23 cellular contexts compared by ENCODE assay signal in genomic region chr12:884746-885414, GRCh38.
A peak's percentile ranks its signal among the peaks of the same experiment; 100 is the strongest.
DNase-seq lines count a peak whose midpoint lies in the region; ATAC-seq, FAIRE-seq and TF ChIP-seq lines count a peak whose summit lies in the region.
"Had no signal": no experiment of that assay in that cellular context is flagged by ENCODE, and none has a peak within 500 bp of the region (broad histone marks: within the 10 kb centered on the region; RNA-seq: fewer than 3 reads in every experiment).

No MANE protein-coding gene starts in this region.

- in situ Hi-C loops in HepG2 (cut with HindIII; ENCODE audit: extremely low pct_ligation_motif_present, low pct_unique_long_range_greater_than_20kb) = loop anchor here (10.0 kb wide), 1 partner anchor 320 kb away; no protein-coding TSS in a partner anchor

- H3K27ac ChIP-seq in HepG2 (ENCODE audit: extremely low read length, insufficient read depth, low read length) (no peak overlapping the region), right lobe of liver (no peak overlapping the region), PC-3 (ENCODE audit: low read length) (no peak overlapping the region)
- H3K27ac ChIP-seq: BLaER1 treated with 17β-estradiol and CSF1 and Interleukin-3, amounts not matched to agents 10 nM and 100 nM; heart right ventricle; SJCRH30 had no signal

- H4K20me1 ChIP-seq in HepG2 (ENCODE audit: insufficient read depth, low read length) = no peaks in the 10 kb centered on the region
- no peaks in the 10 kb centered on the region for H4K20me1 ChIP-seq in PC-3 (ENCODE audit: low read length)

- peaks cover 30 to 90% of the 10 kb centered on the region in 2 experiments for H3K36me3 ChIP-seq in HepG2 (replicated peaks in 1 of 2; ENCODE audit: control insufficient read depth in 1 of 2, insufficient read depth in 2 of 2, low read length in 2 of 2)
- H3K36me3 ChIP-seq in right lobe of liver = peaks cover 0 to 99% (median 67%) of the 10 kb centered on the region in 4 donors
- H3K36me3 ChIP-seq in PC-3 (ENCODE audit: low read depth, low read length) = peaks cover 76% of the 10 kb centered on the region

- no peaks in the 10 kb centered on the region for H3K4me1 ChIP-seq in HepG2 (ENCODE audit: insufficient read depth, low read length)
- H3K4me1 ChIP-seq in right lobe of liver = no peaks in the 10 kb centered on the region
- H3K4me1 ChIP-seq in PC-3 (ENCODE audit: insufficient read depth, low read length) = no peaks in the 10 kb centered on the region
- H3K4me1 ChIP-seq: BLaER1 treated with 17β-estradiol and CSF1 and Interleukin-3, amounts not matched to agents 10 nM and 100 nM; heart right ventricle had no signal

- no peak overlapping the region for H3K4me2 ChIP-seq in HepG2 (ENCODE audit: low read depth, low read length)
- no peak overlapping the region for H3K4me2 ChIP-seq in PC-3 (ENCODE audit: low read length)
- H3K4me2 ChIP-seq: BLaER1 treated with 17β-estradiol and CSF1 and Interleukin-3, amounts not matched to agents 10 nM and 100 nM had no signal

- no peak overlapping the region for H2AFZ ChIP-seq in HepG2 (ENCODE audit: low read length)
- H2AFZ ChIP-seq in PC-3 (ENCODE audit: low read length) = no peak overlapping the region

- TF ChIP-seq RAD21 in HepG2 (CRISPR knock-in tag; IDR thresholded peaks at IDR 0.05) = no peak

- CTCF ChIA-PET in HepG2 (lab: Yijun Ruan, JAX; ENCODE audit: low intra/inter-chr PET ratio, low total read pairs) = no interaction called here
- CTCF ChIA-PET in PC-3 (lab: Charles Lee) = no interaction called here
- CTCF ChIA-PET in HEK293T (lab: Yijun Ruan, JAX) = no interaction called here

- TF ChIP-seq POLR2A in HepG2 (IDR thresholded peaks at IDR 0.05; ENCODE audit: insufficient read depth in 1 of 2, low read depth in 2 of 2, low read length in 2 of 2) (no peak), right lobe of liver (IDR thresholded peaks at IDR 0.05) (no peak)

- H3K27me3 ChIP-seq in HepG2 (ENCODE audit: control insufficient read depth in 1 of 2, insufficient read depth in 2 of 2, low read length in 2 of 2) = no peaks in the 10 kb centered on the region
- no peaks in the 10 kb centered on the region for H3K27me3 ChIP-seq in right lobe of liver
- no peaks in the 10 kb centered on the region for H3K27me3 ChIP-seq in PC-3 (ENCODE audit: low read length)
- H3K27me3 ChIP-seq: BLaER1 treated with 17β-estradiol and CSF1 and Interleukin-3, amounts not matched to agents 10 nM and 100 nM; heart right ventricle; MG63; SJCRH30 had no signal

- POLR2A ChIA-PET in HepG2 (lab: Yijun Ruan, JAX) (no interaction called here), PC-3 (lab: Charles Lee; ENCODE audit: unreplicated experiment) (no interaction called here), HEK293T (lab: Yijun Ruan, JAX) (no interaction called here)

- H3K79me2 ChIP-seq in HepG2 (ENCODE audit: insufficient read depth, low read length) = no peaks in the 10 kb centered on the region
- no peaks in the 10 kb centered on the region for H3K79me2 ChIP-seq in PC-3 (ENCODE audit: low read length)

- intact Hi-C loops in HepG2 (cut with micrococcal nuclease; ENCODE audit: unreplicated experiment) (no loop called here), right lobe of liver (cut with DNase I) (no loop called here), PC-3 (cut with micrococcal nuclease) (no loop called here)

- H3F3A ChIP-seq in PC-3 (ENCODE audit: low read length, unreplicated experiment) = no peaks in the 10 kb centered on the region

- no peaks in the 10 kb centered on the region for H3K9me2 ChIP-seq in PC-3 (replicated peaks; ENCODE audit: low read length)

- no peak overlapping the region for H3K9ac ChIP-seq in HepG2 (ENCODE audit: insufficient read depth, low read depth, low read length)
- no peak overlapping the region for H3K9ac ChIP-seq in PC-3 (ENCODE audit: low read length)
- H3K9ac ChIP-seq: BLaER1 treated with 17β-estradiol and CSF1 and Interleukin-3, amounts not matched to agents 10 nM and 100 nM had no signal

- 98% methylated on average over 5 of the region's 5 CpGs for WGBS in HepG2 (ENCODE audit: low lambda C conversion rate)
- 98% methylated on average over 5 of the region's 5 CpGs for WGBS in right lobe of liver (ENCODE audit: insufficient coverage, low coverage, low lambda C conversion rate, missing lambda C conversion rate)

- H3K9me3 ChIP-seq in HepG2 (ENCODE audit: low read length) = no peaks in the 10 kb centered on the region
- H3K9me3 ChIP-seq in right lobe of liver = no peaks in the 10 kb centered on the region
- no peaks in the 10 kb centered on the region for H3K9me3 ChIP-seq in PC-3 (ENCODE audit: low read length)
- H3K9me3 ChIP-seq: BLaER1 treated with 17β-estradiol and CSF1 and Interleukin-3, amounts not matched to agents 10 nM and 100 nM; heart right ventricle; MG63; SJCRH30 had no signal

- ATAC-seq in HepG2 = peak; percentile 40; the same call in 2 of the 3 replicates
- ATAC-seq in right lobe of liver = no peak
- ATAC-seq in PC-3 = no peak
- ATAC-seq in GM21619 (IDR thresholded peaks at IDR 0.05; ENCODE audit: unreplicated experiment) = no peak
- ATAC-seq: activated CD4-positive, alpha-beta T cell treated with anti-CD3 and anti-CD28 coated beads for 36 hours; left cardiac atrium had no signal

- no peak for FAIRE-seq in HepG2 (lab: Jason Lieb, UNC)

- TF ChIP-seq EP300 in HepG2 (IDR thresholded peaks at IDR 0.05; ENCODE audit: low read depth in 2 of 2, low read length in 2 of 2) (no peak), HepG2 (CRISPR knock-in tag; IDR thresholded peaks at IDR 0.05; ENCODE audit: borderline replicate concordance) (no peak)

- H3K4me3 ChIP-seq in HepG2 (replicated peaks in 1 of 3; ENCODE audit: insufficient read depth in 1 of 3, low read depth in 2 of 3, low read length in 3 of 3) (no peak overlapping the region), right lobe of liver (no peak overlapping the region), PC-3 (ENCODE audit: low read length) (no peak overlapping the region), choroid plexus epithelial cell (ENCODE audit: low read depth, low read length) (no peak overlapping the region)
- H3K4me3 ChIP-seq: BLaER1 treated with 17β-estradiol and CSF1 and Interleukin-3, amounts not matched to agents 10 nM and 100 nM; heart right ventricle; MG63; SJCRH30 had no signal

- no peak for TF ChIP-seq CTCF in HepG2 (CRISPR knock-in tag; IDR thresholded peaks at IDR 0.05)
- TF ChIP-seq CTCF in right lobe of liver (IDR thresholded peaks at IDR 0.05) = no peak
- TF ChIP-seq CTCF in PC-3 (conservative IDR thresholded peaks at IDR 0.05; ENCODE audit: low read depth, low read length) = no peak
- TF ChIP-seq CTCF in choroid plexus epithelial cell (conservative IDR thresholded peaks at IDR 0.05; ENCODE audit: low read depth, low read length) = peak; percentile 10

- BruUV-seq in HepG2 (replicated peaks; lab: Mats Ljungman, UMichigan) = no TSS peak
- TSS peak; percentile 40 for BruUV-seq in PC-3 (replicated peaks; lab: Mats Ljungman, UMichigan)

- DNase-seq in HepG2 (ENCODE audit: low spot score) (no peak), right lobe of liver (no peak), PC-3 (no peak), choroid plexus epithelial cell (ENCODE audit: low read depth) (peak; percentile 8), DMS153 (lab: John Stamatoyannopoulos, UW) (no peak), HEK293T (ENCODE audit: extremely low spot score) (no peak)
- DNase-seq: activated CD4-positive, alpha-beta T cell treated with anti-CD3 and anti-CD28 coated beads for 36 hours; effector CD8-positive, alpha-beta T cell; EL; foreskin fibroblast; H9; heart right ventricle; left cardiac atrium; mesenchymal stem cell; MG63; NCI-H1417 treated with DMSO at 0.1 percent for 48 hours; NCI-H510A; occipital lobe; SJCRH30; stimulated activated CD8-positive, alpha-beta memory T cell treated with anti-CD3 and anti-CD28 coated beads, Interleukin-4, amount 100 ng/mL, for 48 hours; substantia nigra had no signal

TF ChIP-seq in HepG2, 621 proteins besides CTCF, POLR2A, EP300 and RAD21:
- TF ChIP-seq TCF12 (IDR thresholded peaks at IDR 0.05) (no peak), TCF12 (CRISPR knock-in tag; IDR thresholded peaks at IDR 0.05) (no peak), ZMYM2 (CRISPR knock-in tag; IDR thresholded peaks at IDR 0.05) (no peak), FUBP1 (CRISPR knock-in tag; IDR thresholded peaks at IDR 0.05; ENCODE audit: borderline replicate concordance) (no peak)

TF ChIP-seq in HEK293T, 16 proteins besides CTCF, POLR2A, EP300 and RAD21:
- no peak for TF ChIP-seq BHLHE40 (IDR thresholded peaks at IDR 0.05; ENCODE audit: borderline replicate concordance)
